ENCODE assay signal across 10 cellular contexts in genomic region chr13:53206455-53206854, GRCh38.
DNase-seq lines count a peak whose midpoint lies in the region; ATAC-seq and TF ChIP-seq lines count a peak whose summit lies in the region.
"Had no signal": no experiment of that assay in that cellular context is flagged by ENCODE, and none has a peak within 500 bp of the region (broad histone marks: within the 10 kb centered on the region; RNA-seq: fewer than 3 reads in every experiment).

No MANE protein-coding gene starts in this region.

- no peaks in the 10 kb centered on the region for H3K4me1 Mint-ChIP-seq in activated naive CD8-positive, alpha-beta T cell treated with anti-CD3 and anti-CD28 coated beads, Interleukin-2, amount 50 U/mL, for 24 hours

- H3K4me3 ChIP-seq in epithelial cell of proximal tubule (ENCODE audit: low read depth, low read length), result no peak overlapping the region
- H3K4me3 ChIP-seq: upper lobe of left lung had no signal

- H3K27ac Mint-ChIP-seq in activated naive CD8-positive, alpha-beta T cell treated with anti-CD3 and anti-CD28 coated beads, Interleukin-2, amount 50 U/mL, for 24 hours, result no peak overlapping the region

- H3K9me3 Mint-ChIP-seq in activated naive CD8-positive, alpha-beta T cell treated with anti-CD3 and anti-CD28 coated beads, Interleukin-2, amount 50 U/mL, for 24 hours, result no peaks in the 10 kb centered on the region

- TF ChIP-seq CTCF in 22Rv1 (IDR thresholded peaks at IDR 0.05) (peak; percentile 81), epithelial cell of proximal tubule (conservative IDR thresholded peaks at IDR 0.05; ENCODE audit: low read depth, low read length) (peak; percentile 56)

- ATAC-seq in GM19324 (IDR thresholded peaks at IDR 0.05; ENCODE audit: low FRiP score, unreplicated experiment) (no peak), GM19023 (IDR thresholded peaks at IDR 0.05; ENCODE audit: unreplicated experiment) (no peak)
- no peak for ATAC-seq in activated naive CD8-positive, alpha-beta T cell treated with anti-CD3 and anti-CD28 coated beads, Interleukin-2, amount 50 U/mL, for 24 hours

- H3K36me3 Mint-ChIP-seq in activated naive CD8-positive, alpha-beta T cell treated with anti-CD3 and anti-CD28 coated beads, Interleukin-2, amount 50 U/mL, for 24 hours (ENCODE audit: low read depth), result no peaks in the 10 kb centered on the region

- H3K27ac ChIP-seq in 22Rv1, result no peak overlapping the region
- H3K27ac ChIP-seq: upper lobe of left lung had no signal

- DNase-seq in DMS53 treated with DMSO at 0.1 percent for 48 hours (lab: John Stamatoyannopoulos, UW; ENCODE audit: unreplicated experiment) (peak; percentile 29), NCI-H69 (lab: John Stamatoyannopoulos, UW) (peak; percentile 54), epithelial cell of proximal tubule (ENCODE audit: low read depth) (no peak), midbrain (lab: John Stamatoyannopoulos, UW) (no peak)
- DNase-seq in activated naive CD8-positive, alpha-beta T cell treated with anti-CD3 and anti-CD28 coated beads, Interleukin-2, amount 50 U/mL, for 24 hours, result no peak
- DNase-seq: stimulated activated CD4-positive, alpha-beta T cell treated with anti-CD3 and anti-CD28 coated beads, Interleukin-2, amount 100 ng/mL, for 48 hours; upper lobe of left lung had no signal

- H3K4me3 Mint-ChIP-seq in activated naive CD8-positive, alpha-beta T cell treated with anti-CD3 and anti-CD28 coated beads, Interleukin-2, amount 50 U/mL, for 24 hours, result no peak overlapping the region

- peaks cover 14% of the 10 kb centered on the region for H3K27me3 Mint-ChIP-seq in activated naive CD8-positive, alpha-beta T cell treated with anti-CD3 and anti-CD28 coated beads, Interleukin-2, amount 50 U/mL, for 24 hours

Comparison
In these comparisons a context has a peak if more than half of its experiments do, and no peak if none do; other contexts are left out.
1. DNase-seq: peak in DMS53 treated with DMSO at 0.1 percent for 48 hours (single experiment) and NCI-H69 (single experiment); none in epithelial cell of proximal tubule (single experiment), midbrain (single experiment) and activated naive CD8-positive, alpha-beta T cell treated with anti-CD3 and anti-CD28 coated beads, Interleukin-2, amount 50 U/mL, for 24 hours (single experiment).